Comparison of ENCODE assay signal across 19 cellular contexts in the genomic region with DNA sequence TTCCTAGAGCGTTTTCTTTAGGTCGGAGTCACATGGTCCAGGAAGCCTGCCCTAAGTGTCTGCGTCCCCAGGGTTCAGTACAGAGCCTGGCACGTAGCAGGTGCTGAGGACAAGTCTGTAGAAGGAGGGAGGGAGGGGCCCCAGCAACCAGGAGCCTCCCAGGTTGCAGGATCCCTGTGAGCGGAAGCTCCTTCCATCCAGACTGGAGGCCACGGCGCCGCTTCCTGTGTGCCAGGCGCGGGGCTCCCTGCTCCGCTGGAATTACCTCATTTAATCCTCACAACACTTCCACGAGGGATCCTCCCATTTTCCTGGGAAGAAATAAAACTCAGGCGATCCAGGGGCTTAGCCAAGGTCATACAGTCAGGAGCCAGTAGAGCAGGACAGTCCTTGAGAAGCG. TPM values are rescaled to one million over a fixed set of nuclear protein-coding genes. Genes with fewer than 3 reads are reported as not detected.
DNase-seq lines count a peak whose midpoint lies in the region; ATAC-seq and TF ChIP-seq lines count a peak whose summit lies in the region.
"Had no signal": no experiment of that assay in that cellular context is flagged by ENCODE, and none has a peak within 500 bp of the region (broad histone marks: within the 10 kb centered on the region; RNA-seq: fewer than 3 reads in every experiment).

No MANE protein-coding gene starts in this region.

- POLR2A ChIA-PET in HEK293 (lab: Yijun Ruan, JAX) = no interaction called here
- POLR2A ChIA-PET in activated CD4-positive, alpha-beta T cell treated with anti-CD3 and anti-CD28 coated beads, Interleukin-2, amount 10 ng/mL, durations not matched to agents 7 days and 5 days (lab: Charles Lee) = no interaction called here

- no peaks in the 10 kb centered on the region for H3K9me3 Mint-ChIP-seq in activated CD4-positive, alpha-beta T cell treated with anti-CD3 and anti-CD28 coated beads, Interleukin-2, amount 10 ng/mL, durations not matched to agents 7 days and 5 days
- H3K9me3 Mint-ChIP-seq: CD4-positive, CD25-positive, alpha-beta regulatory T cell; CD8-positive, alpha-beta memory T cell; HFFc6; IgD-negative memory B cell had no signal

- ATAC-seq in HG02884 (IDR thresholded peaks at IDR 0.05; ENCODE audit: unreplicated experiment) (no peak), GM21367 (IDR thresholded peaks at IDR 0.05; ENCODE audit: unreplicated experiment) (no peak)
- ATAC-seq: HepG2 had no signal

- H3K27me3 Mint-ChIP-seq in activated CD4-positive, alpha-beta T cell treated with anti-CD3 and anti-CD28 coated beads, Interleukin-2, amount 10 ng/mL, durations not matched to agents 7 days and 5 days = peaks cover 6% of the 10 kb centered on the region

- no peak overlapping the region for H3K4me3 Mint-ChIP-seq in activated CD4-positive, alpha-beta T cell treated with anti-CD3 and anti-CD28 coated beads, Interleukin-2, amount 10 ng/mL, durations not matched to agents 7 days and 5 days
- H3K4me3 Mint-ChIP-seq: CD4-positive, CD25-positive, alpha-beta regulatory T cell; CD8-positive, alpha-beta memory T cell; HFFc6; IgD-negative memory B cell had no signal

- peaks cover 19 to 42% (median 38%) of the 10 kb centered on the region in 10 experiments for H3K4me1 ChIP-seq in BLaER1 treated with 17β-estradiol and CSF1 and Interleukin-3, amounts not matched to agents 10 nM and 100 nM
- no peaks in the 10 kb centered on the region for H3K4me1 ChIP-seq in HEK293 (ENCODE audit: control insufficient read depth, insufficient read depth, low read length)

- H3K4me3 ChIP-seq in BLaER1 treated with 17β-estradiol and CSF1 and Interleukin-3, amounts not matched to agents 10 nM and 100 nM = no peak overlapping the region
- H3K4me3 ChIP-seq in HEK293 (ENCODE audit: low read depth, low read length) = no peak overlapping the region

- H3K4me2 ChIP-seq in BLaER1 treated with 17β-estradiol and CSF1 and Interleukin-3, amounts not matched to agents 10 nM and 100 nM = peak overlapping the region; percentile 37 to 82 (median 69); a peak in 20 of 22 replicates

- peaks cover 0 to 15% (median 5%) of the 10 kb centered on the region in 11 experiments; a peak in 10 of 22 replicates for H3K27me3 ChIP-seq in BLaER1 treated with 17β-estradiol and CSF1 and Interleukin-3, amounts not matched to agents 10 nM and 100 nM

- H4K20me1 ChIP-seq in BLaER1 treated with 17β-estradiol and CSF1 and Interleukin-3, amounts not matched to agents 10 nM and 100 nM = peaks cover 0 to 3% (median 0%) of the 10 kb centered on the region in 11 experiments; a peak in 1 of 22 replicates

- H3K27ac Mint-ChIP-seq in activated CD4-positive, alpha-beta T cell treated with anti-CD3 and anti-CD28 coated beads, Interleukin-2, amount 10 ng/mL, durations not matched to agents 7 days and 5 days = no peak overlapping the region
- H3K27ac Mint-ChIP-seq: CD4-positive, CD25-positive, alpha-beta regulatory T cell; CD8-positive, alpha-beta memory T cell; HFFc6; IgD-negative memory B cell had no signal

- CTCF ChIA-PET in HEK293 (lab: Yijun Ruan, JAX) = interaction anchor here (0.6 kb wide), 2 partner anchors 27 to 32 kb away, joined by 3 to 4 read pairs; no protein-coding TSS in a partner anchor
- CTCF ChIA-PET in activated CD4-positive, alpha-beta T cell treated with anti-CD3 and anti-CD28 coated beads, Interleukin-2, amount 10 ng/mL, durations not matched to agents 7 days and 5 days (lab: Charles Lee) = no interaction called here

- peak; percentile 40 for DNase-seq in left kidney (ENCODE audit: low read depth, low spot score)
- DNase-seq in activated CD4-positive, alpha-beta T cell treated with anti-CD3 and anti-CD28 coated beads, Interleukin-2, amount 10 ng/mL, durations not matched to agents 7 days and 5 days = no peak
- DNase-seq in NCI-H82 (lab: John Stamatoyannopoulos, UW) = no peak
- DNase-seq: 8988T; C1 segment of cervical spinal cord; CD4-positive, CD25-positive, alpha-beta regulatory T cell; CD8-positive, alpha-beta memory T cell; COR-L47; HCEC 1CT; HFFc6; KG1 had no signal

- no peak for TF ChIP-seq CTCF in HEK293 (tag by site-specific recombination; IDR thresholded peaks at IDR 0.05)

- peak overlapping the region in 3 of 11 experiments; percentile 14 to 49 (median 42); a peak in 4 of 22 replicates for H3K9ac ChIP-seq in BLaER1 treated with 17β-estradiol and CSF1 and Interleukin-3, amounts not matched to agents 10 nM and 100 nM

- peaks cover 28% of the 10 kb centered on the region for H3K4me1 Mint-ChIP-seq in activated CD4-positive, alpha-beta T cell treated with anti-CD3 and anti-CD28 coated beads, Interleukin-2, amount 10 ng/mL, durations not matched to agents 7 days and 5 days
- H3K4me1 Mint-ChIP-seq: IgD-negative memory B cell had no signal

- H3K27ac ChIP-seq in BLaER1 treated with 17β-estradiol and CSF1 and Interleukin-3, amounts not matched to agents 10 nM and 100 nM = 0 out of 22 replicates have a peak overlapping the region, but pooled peaks of 1 of the 11 experiments have one; percentile 18
- no peak overlapping the region for H3K27ac ChIP-seq in HEK293 (ENCODE audit: extremely low read depth, low read depth, low read length)

- H3K36me3 ChIP-seq in BLaER1 treated with 17β-estradiol and CSF1 and Interleukin-3, amounts not matched to agents 10 nM and 100 nM = no peaks in the 10 kb centered on the region
- no peaks in the 10 kb centered on the region for H3K36me3 ChIP-seq in HEK293 (ENCODE audit: control insufficient read depth in 2 of 2, insufficient read depth in 1 of 2, low read length in 2 of 2)

- H3K9me3 ChIP-seq in BLaER1 treated with 17β-estradiol and CSF1 and Interleukin-3, amounts not matched to agents 10 nM and 100 nM (replicated peaks in 1 of 11) = no peaks in the 10 kb centered on the region
- no peaks in the 10 kb centered on the region for H3K9me3 ChIP-seq in HEK293 (ENCODE audit: control insufficient read depth, insufficient read depth, low read depth, low read length)

- H3K36me3 Mint-ChIP-seq in activated CD4-positive, alpha-beta T cell treated with anti-CD3 and anti-CD28 coated beads, Interleukin-2, amount 10 ng/mL, durations not matched to agents 7 days and 5 days (ENCODE audit: low read depth) = no peaks in the 10 kb centered on the region
- H3K36me3 Mint-ChIP-seq: CD4-positive, CD25-positive, alpha-beta regulatory T cell; CD8-positive, alpha-beta memory T cell; IgD-negative memory B cell had no signal

TF ChIP-seq in HEK293, 187 proteins besides CTCF, POLR2A, EP300 and RAD21:
- TF ChIP-seq ZFP37 (tag by site-specific recombination; IDR thresholded peaks at IDR 0.05) = no peak
- TF ChIP-seq IKZF3 (tag by site-specific recombination; IDR thresholded peaks at IDR 0.05) = 0 out of 2 replicates have a peak, but pooled peaks have one; percentile 24

RNA-seq across cellular contexts. Expression of a gene that starts 22.1 kb away (rescaled TPM):
- under 1 TPM; 0.27 to 0.52 TPM for total RNA-seq in activated CD4-positive, alpha-beta T cell treated with anti-CD3 and anti-CD28 coated beads, Interleukin-2, amount 10 ng/mL, durations not matched to agents 7 days and 5 days
- total RNA-seq: A673; CD8-positive, alpha-beta memory T cell; H4; HepG2; HFFc6 had no signal

RNA-seq across cellular contexts. Expression of a gene that starts 31.3 kb away (rescaled TPM):
- total RNA-seq in activated CD4-positive, alpha-beta T cell treated with anti-CD3 and anti-CD28 coated beads, Interleukin-2, amount 10 ng/mL, durations not matched to agents 7 days and 5 days = not detected
- total RNA-seq: A673; CD4-positive, CD25-positive, alpha-beta regulatory T cell; CD8-positive, alpha-beta memory T cell; H4; HepG2; HFFc6 had no signal
